ENCODE assay signal across 23 cellular contexts in genomic region chr21:39483917-39484316, GRCh38. TPM values are rescaled to one million over a fixed set of nuclear protein-coding genes. Genes with fewer than 3 reads are reported as not detected.
DNase-seq lines count a peak whose midpoint lies in the region; ATAC-seq, FAIRE-seq and TF ChIP-seq lines count a peak whose summit lies in the region.
"Had no signal": no experiment of that assay in that cellular context is flagged by ENCODE, and none has a peak within 500 bp of the region (broad histone marks: within the 10 kb centered on the region; RNA-seq: fewer than 3 reads in every experiment).

No MANE protein-coding gene starts in this region.

- TF ChIP-seq CTCF in SK-N-SH (IDR thresholded peaks at IDR 0.05) (no peak), esophagus muscularis mucosa (IDR thresholded peaks at IDR 0.05) (no peak), psoas muscle (IDR thresholded peaks at IDR 0.05) (no peak)

- H3K27ac ChIP-seq in SK-N-SH (ENCODE audit: low read depth in 2 of 2, low read length in 1 of 2), result peak overlapping the region in 1 of 2 experiments; percentile 68; a peak in 2 of 4 replicates
- H3K27ac ChIP-seq in esophagus muscularis mucosa (replicated peaks in 1 of 4), result peak overlapping the region; percentile 43 to 72 (median 56)
- H3K27ac ChIP-seq in psoas muscle, result peak overlapping the region; percentile 78
- H3K27ac ChIP-seq: SJCRH30 had no signal

- intact Hi-C loops in esophagus muscularis mucosa (cut with DNase I) (no loop called here), psoas muscle (cut with DNase I) (no loop called here)

- H3K4me1 ChIP-seq in SK-N-SH (ENCODE audit: control insufficient read depth in 1 of 2, insufficient read depth in 2 of 2, low read depth in 1 of 2, low read length in 1 of 2), result 0 out of 4 replicates have a peak, but pooled peaks cover 0 to 5% of the 10 kb centered on the region in 2 experiments
- H3K4me1 ChIP-seq in esophagus muscularis mucosa, result peaks cover 5 to 30% (median 23%) of the 10 kb centered on the region in 4 donors
- H3K4me1 ChIP-seq in psoas muscle, result peaks cover 57% of the 10 kb centered on the region
- H3K4me1 ChIP-seq: SJCRH30 had no signal

- no peak overlapping the region for H3K4me2 ChIP-seq in SK-N-SH

- no peaks in the 10 kb centered on the region for H3K36me3 ChIP-seq in SK-N-SH (replicated peaks in 1 of 2; ENCODE audit: control insufficient read depth in 1 of 2, insufficient read depth in 2 of 2, low read length in 1 of 2)
- peaks cover 0 to 9% (median 0%) of the 10 kb centered on the region in 4 donors for H3K36me3 ChIP-seq in esophagus muscularis mucosa
- peaks cover 0 to 13% of the 10 kb centered on the region in 2 donors for H3K36me3 ChIP-seq in psoas muscle (ENCODE audit: insufficient read depth in 1 of 2, low read depth in 1 of 2)
- H3K36me3 ChIP-seq: SJCRH30 had no signal

- no peaks in the 10 kb centered on the region for H3K9me2 ChIP-seq in SK-N-SH

- DNase-seq in EL, result peak; percentile 1
- no peak for DNase-seq in SK-N-SH
- DNase-seq in esophagus muscularis mucosa (ENCODE audit: extremely low spot score), result no peak
- DNase-seq in psoas muscle, result no peak
- DNase-seq in GM12892 (ENCODE audit: insufficient read length), result no peak
- no peak for DNase-seq in SK-N-DZ (ENCODE audit: low spot score)
- no peak for DNase-seq in UCSD-AML1 (lab: John Stamatoyannopoulos, UW; ENCODE audit: unreplicated experiment)
- DNase-seq: activated CD4-positive, alpha-beta T cell treated with anti-CD3 and anti-CD28 coated beads for 48 hours; cortex of kidney; foreskin melanocyte; GDM1; NCI-H1105 treated with DMSO at 0.1 percent for 48 hours; NCI-H2081 treated with DMSO at 0.1 percent for 48 hours; NK-92 treated with Interleukin-12 subunit alpha and Interleukin-12 subunit beta, amount 100 ng/mL, for 24 hours; posterior cingulate gyrus; SJCRH30; T-helper 17 cell had no signal

- H3K79me2 ChIP-seq in SK-N-SH (ENCODE audit: insufficient read depth), result no peaks in the 10 kb centered on the region

- no peak overlapping the region for H3K9ac ChIP-seq in SK-N-SH

- no peaks in the 10 kb centered on the region; the same call in 1 of the 2 replicates for H4K20me1 ChIP-seq in SK-N-SH (ENCODE audit: insufficient read depth)

- H3K27me3 ChIP-seq in SK-N-SH (ENCODE audit: insufficient read depth) (no peaks in the 10 kb centered on the region), esophagus muscularis mucosa (no peaks in the 10 kb centered on the region), psoas muscle (ENCODE audit: insufficient read depth in 3 of 3, low read length in 2 of 3) (no peaks in the 10 kb centered on the region)
- H3K27me3 ChIP-seq: SJCRH30 had no signal

- CTCF ChIA-PET in SK-N-SH (lab: Yijun Ruan, JAX), result no interaction called here

- peak; percentile 27 to 58 (median 44) for ATAC-seq in psoas muscle
- no peak for ATAC-seq in HG02970 (IDR thresholded peaks at IDR 0.05; ENCODE audit: low FRiP score, unreplicated experiment)
- ATAC-seq: Panc1, T-helper 17 cell had no signal

- H3K9me3 ChIP-seq in SK-N-SH, result no peaks in the 10 kb centered on the region
- no peaks in the 10 kb centered on the region for H3K9me3 ChIP-seq in esophagus muscularis mucosa
- no peaks in the 10 kb centered on the region for H3K9me3 ChIP-seq in psoas muscle
- H3K9me3 ChIP-seq: SJCRH30 had no signal

- TF ChIP-seq EP300 in SK-N-SH (IDR thresholded peaks at IDR 0.05; ENCODE audit: borderline replicate concordance in 1 of 2, low read depth in 1 of 2, low read length in 1 of 2), result no peak
- no peak for TF ChIP-seq EP300 in esophagus muscularis mucosa (IDR thresholded peaks at IDR 0.05)

- no peak for FAIRE-seq in GM12892 (lab: Jason Lieb, UNC)
- FAIRE-seq: D721Med, endometrium, keratinocyte had no signal

- POLR2A ChIA-PET in SK-N-SH (lab: Yijun Ruan, JAX), result no interaction called here

- H3K4me3 ChIP-seq in SK-N-SH (ENCODE audit: low read depth in 2 of 2, low read length in 1 of 2) (no peak overlapping the region), esophagus muscularis mucosa (no peak overlapping the region), psoas muscle (peak overlapping the region; percentile 1)
- H3K4me3 ChIP-seq: SJCRH30 had no signal

- WGBS in SK-N-SH (ENCODE audit: low lambda C conversion rate), result 9% methylated on average over 1 of the region's 1 CpG
- WGBS in esophagus muscularis mucosa, result 58% methylated on average over 1 of the region's 1 CpG
- 30 to 41% (median 37%) methylated on average over 1 of the region's 1 CpG for WGBS in psoas muscle, 3 donors

- TF ChIP-seq RAD21 in SK-N-SH (IDR thresholded peaks at IDR 0.05; ENCODE audit: low read length), result no peak

- no peak overlapping the region; the same call in 1 of the 2 replicates for H2AFZ ChIP-seq in SK-N-SH (ENCODE audit: low read depth)

- TF ChIP-seq POLR2A in esophagus muscularis mucosa (IDR thresholded peaks at IDR 0.05; ENCODE audit: low read depth) (no peak), GM12892 (IDR thresholded peaks at IDR 0.05; ENCODE audit: low read depth, low read length) (no peak)

- H3F3A ChIP-seq in SK-N-SH (replicated peaks; ENCODE audit: insufficient read depth), result peaks cover 16% of the 10 kb centered on the region

TF ChIP-seq in SK-N-SH, 30 proteins besides CTCF, POLR2A, EP300 and RAD21:
- TF ChIP-seq SIN3A (IDR thresholded peaks at IDR 0.05; ENCODE audit: borderline replicate concordance, low read depth, low read length), result no peak
- TF ChIP-seq TCF12 (IDR thresholded peaks at IDR 0.05), result peak; percentile 66
- TF ChIP-seq NFIC (IDR thresholded peaks at IDR 0.05; ENCODE audit: borderline replicate concordance), result peak; percentile 36
- peak; percentile 46; the same call in 1 of the 2 replicates for TF ChIP-seq RXRA (IDR thresholded peaks at IDR 0.05; ENCODE audit: borderline replicate concordance, low read depth)
- TF ChIP-seq, protein P1, sequence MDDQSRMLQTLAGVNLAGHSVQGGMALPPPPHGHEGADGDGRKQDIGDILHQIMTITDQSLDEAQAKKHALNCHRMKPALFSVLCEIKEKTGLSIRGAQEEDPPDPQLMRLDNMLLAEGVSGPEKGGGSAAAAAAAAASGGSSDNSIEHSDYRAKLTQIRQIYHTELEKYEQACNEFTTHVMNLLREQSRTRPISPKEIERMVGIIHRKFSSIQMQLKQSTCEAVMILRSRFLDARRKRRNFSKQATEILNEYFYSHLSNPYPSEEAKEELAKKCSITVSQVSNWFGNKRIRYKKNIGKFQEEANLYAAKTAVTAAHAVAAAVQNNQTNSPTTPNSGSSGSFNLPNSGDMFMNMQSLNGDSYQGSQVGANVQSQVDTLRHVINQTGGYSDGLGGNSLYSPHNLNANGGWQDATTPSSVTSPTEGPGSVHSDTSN (IDR thresholded peaks at IDR 0.05), result peak; percentile 86
- peak; percentile 56 for TF ChIP-seq JUND (IDR thresholded peaks at IDR 0.05)
- TF ChIP-seq FOSL2 (IDR thresholded peaks at IDR 0.05; ENCODE audit: borderline replicate concordance, low read depth), result peak; percentile 38; the same call in 1 of the 2 replicates
- no peak for TF ChIP-seq RFX5 (IDR thresholded peaks at IDR 0.05; ENCODE audit: low read length)
- TF ChIP-seq YY1 (IDR thresholded peaks at IDR 0.05; ENCODE audit: low read depth), result no peak
- TF ChIP-seq NRF1 (IDR thresholded peaks at IDR 0.05; ENCODE audit: low read depth, low read length), result no peak
TF ChIP-seq in SK-N-SH: peak in this region for 6.

RNA-seq across cellular contexts. Expression of gene SH3BGR, which starts 32.1 kb away (rescaled TPM):
- polyA plus RNA-seq in SK-N-SH (2012; rRNA removed) (1.1 and 2.5 TPM in 2 replicates), psoas muscle (100 to 1,000 TPM in 2 of 3 donors, 10 to 100 TPM in 1; 44.2 to 314 (median 240) TPM)
- 2.8 and 4.2 TPM in 2 replicates for polyA plus RNA-seq in SK-N-SH (2012; cell fraction: cytosol; rRNA removed)
- 0.44 TPM in 1 of 2 replicates, not detected in the other for polyA plus RNA-seq in SK-N-SH (2012; cell fraction: nucleus; rRNA removed)
- total RNA-seq in esophagus muscularis mucosa (10 to 100 TPM in 3 of 4 donors, 1 to 10 TPM in 1; 9.7 to 33.9 (median 24.1) TPM), psoas muscle (100 to 1,000 TPM; 147 to 441 (median 283) TPM)
- 3.0 TPM for polyA plus RNA-seq in GM12892 (2012; ENCODE audit: missing spikeins)
- 0.98 and 2.0 TPM in 2 replicates for polyA plus RNA-seq in SK-N-DZ (2014; cell fraction: cytosol; rRNA removed)
- 2.7 and 4.6 TPM in 2 replicates for polyA plus RNA-seq in SK-N-DZ (2014; cell fraction: nucleus; rRNA removed)

RNA-seq across cellular contexts. Expression of gene LCA5L, which starts 38.3 kb away (rescaled TPM):
- polyA plus RNA-seq in SK-N-SH (2012; rRNA removed) (0.74 and 1.0 TPM in 2 replicates), psoas muscle (1 to 10 TPM; 1.2 to 5.3 (median 3.3) TPM)
- polyA plus RNA-seq in SK-N-SH (2012; cell fraction: cytosol; rRNA removed), result 1.2 and 1.9 TPM in 2 replicates
- 0.96 and 2.5 TPM in 2 replicates for polyA plus RNA-seq in SK-N-SH (2012; cell fraction: nucleus; rRNA removed)
- total RNA-seq in esophagus muscularis mucosa (1 to 10 TPM in 3 of 4 donors, under 1 TPM in 1; 0.83 to 2.8 (median 2.2) TPM), psoas muscle (1 to 10 TPM; 2.3 to 5.3 (median 3.4) TPM)
- polyA plus RNA-seq in GM12892 (2012; ENCODE audit: missing spikeins), result 0.47 TPM
- 0.92 and 1.3 TPM in 2 replicates for polyA plus RNA-seq in SK-N-DZ (2014; cell fraction: cytosol; rRNA removed)
- 0.13 and 0.76 TPM in 2 replicates for polyA plus RNA-seq in SK-N-DZ (2014; cell fraction: nucleus; rRNA removed)
- total RNA-seq: SJCRH30 had no signal
- polyA plus RNA-seq: CD14-positive monocyte had no signal

Comparison
In these comparisons a context has a peak if more than half of its experiments do, and no peak if none do; other contexts are left out.
1. RNA of gene SH3BGR, which starts 32.1 kb away (total RNA-seq): 147 to 441 TPM in psoas muscle; 9.7 to 33.9 TPM in esophagus muscularis mucosa; every median in the first group is over 4 times any median in the second.